Comparison of ENCODE assay signal across 10 cellular contexts in the genomic region with DNA sequence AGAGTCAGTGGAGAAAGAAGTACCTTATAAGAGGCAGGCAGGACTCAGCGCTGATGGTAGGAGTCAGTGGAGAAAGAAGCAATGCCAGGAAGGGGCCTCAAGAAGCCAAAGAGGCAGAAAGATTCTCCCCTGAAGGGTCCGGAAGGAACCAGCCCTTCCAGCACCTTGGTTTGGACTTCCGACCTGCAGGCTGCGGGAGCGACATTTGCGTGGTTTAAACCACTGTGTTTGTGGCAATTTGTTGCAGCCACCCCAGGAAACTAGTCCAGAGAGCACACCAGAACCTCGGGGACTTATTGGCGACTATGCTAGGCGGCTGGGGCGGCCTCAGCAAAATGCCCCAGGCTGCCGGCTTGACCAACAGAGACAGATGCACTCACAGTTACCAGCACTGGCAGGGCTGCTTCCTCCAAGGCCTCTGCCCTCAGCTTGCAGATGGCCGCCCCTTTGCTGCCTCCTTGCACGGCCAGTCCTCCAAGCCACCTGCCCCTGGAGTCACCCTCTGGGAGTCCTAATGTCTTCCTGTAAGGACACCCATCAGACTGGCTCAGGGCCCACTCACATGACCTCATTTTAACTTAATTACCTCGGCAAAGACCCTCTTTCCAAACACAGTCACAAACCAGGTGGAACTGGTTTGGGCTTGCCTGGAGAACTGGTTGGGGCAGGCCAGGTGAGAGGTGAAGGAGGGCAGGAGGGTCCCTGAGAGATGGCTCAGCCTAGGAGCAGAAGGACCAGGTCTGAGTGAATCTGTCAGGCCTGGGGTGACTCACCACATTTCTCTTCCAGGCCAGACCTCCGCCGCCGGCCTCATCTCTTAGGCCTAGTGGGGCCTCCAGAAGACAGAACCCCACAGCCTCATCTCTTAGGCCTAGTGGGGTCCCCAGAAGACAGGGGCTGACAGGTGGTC. TPM values are rescaled to one million over a fixed set of nuclear protein-coding genes. Genes with fewer than 3 reads are reported as not detected.
DNase-seq lines count a peak whose midpoint lies in the region; ATAC-seq, FAIRE-seq and TF ChIP-seq lines count a peak whose summit lies in the region.
"Had no signal": no experiment of that assay in that cellular context is flagged by ENCODE, and none has a peak within 500 bp of the region (broad histone marks: within the 10 kb centered on the region; RNA-seq: fewer than 3 reads in every experiment).

No MANE protein-coding gene starts in this region.

- no peak overlapping the region for H3K9ac ChIP-seq in HepG2 (ENCODE audit: insufficient read depth, low read depth, low read length)

- intact Hi-C loops in left ventricle myocardium inferior (cut with micrococcal nuclease) (no loop called here), left ventricle myocardium superior (cut with micrococcal nuclease) (no loop called here), HepG2 (cut with micrococcal nuclease; ENCODE audit: unreplicated experiment) (no loop called here), aorta (cut with DNase I) (no loop called here), testis (cut with DNase I; ENCODE audit: low total_unique reads) (no loop called here), OCI-LY7 (cut with micrococcal nuclease; ENCODE audit: unreplicated experiment) (no loop called here)

- H3K79me2 ChIP-seq in HepG2 (ENCODE audit: insufficient read depth, low read length) (no peaks in the 10 kb centered on the region), OCI-LY7 (ENCODE audit: insufficient read depth, low read depth, low read length) (no peaks in the 10 kb centered on the region)

- H3K27ac ChIP-seq in left ventricle myocardium inferior (replicated peaks) (no peak overlapping the region), HepG2 (ENCODE audit: extremely low read length, insufficient read depth, low read length) (no peak overlapping the region), aorta (ENCODE audit: low read depth in 1 of 2, low read length in 2 of 2) (peak overlapping the region in 1 of 2 donors; percentile 22), testis (no peak overlapping the region), OCI-LY7 (ENCODE audit: low read depth, low read length, poor library complexity, severe bottlenecking) (no peak overlapping the region)

- H3K27ac Mint-ChIP-seq in T-cell: peak overlapping the region; percentile 52 to 83

- no peaks in the 10 kb centered on the region for H3K27me3 Mint-ChIP-seq in T-cell

- H3K4me3 Mint-ChIP-seq in T-cell: no peak overlapping the region
- H3K4me3 Mint-ChIP-seq: CD14-positive monocyte had no signal

- TF ChIP-seq POLR2A in HepG2 (IDR thresholded peaks at IDR 0.05; ENCODE audit: insufficient read depth in 1 of 2, low read depth in 2 of 2, low read length in 2 of 2): no peak
- no peak for TF ChIP-seq POLR2A in testis (IDR thresholded peaks at IDR 0.05)

- ATAC-seq in left ventricle myocardium superior (no peak), T-cell (replicated peaks in 1 of 4) (no peak), HepG2 (no peak), aorta (ENCODE audit: low FRiP score) (no peak)

- BruUV-seq in HepG2 (replicated peaks; lab: Mats Ljungman, UMichigan) (no TSS peak), OCI-LY7 (replicated peaks; lab: Mats Ljungman, UMichigan) (no TSS peak)

- DNase-seq in left ventricle myocardium inferior (peak; percentile 11), left ventricle myocardium superior (no peak), T-cell (no peak), HepG2 (ENCODE audit: low spot score) (no peak), aorta (peak; percentile 43 to 73), testis (no peak), OCI-M2 (lab: John Stamatoyannopoulos, UW; ENCODE audit: unreplicated experiment) (no peak), OCI-LY7 (ENCODE audit: low spot score) (no peak)
- DNase-seq: activated CD4-positive, alpha-beta T cell treated with anti-CD3 and anti-CD28 coated beads for 1 hour had no signal

- H3K36me3 Mint-ChIP-seq in T-cell: no peaks in the 10 kb centered on the region
- H3K36me3 Mint-ChIP-seq: CD14-positive monocyte had no signal

- H2AFZ ChIP-seq in HepG2 (ENCODE audit: low read length) (no peak overlapping the region), OCI-LY7 (ENCODE audit: low read length) (no peak overlapping the region)

- POLR2A ChIA-PET in T-cell (lab: Charles Lee) (no interaction called here), HepG2 (lab: Yijun Ruan, JAX) (no interaction called here), OCI-LY7 (lab: Charles Lee) (no interaction called here)

- H4K20me1 ChIP-seq in HepG2 (ENCODE audit: insufficient read depth, low read length): no peaks in the 10 kb centered on the region
- no peaks in the 10 kb centered on the region for H4K20me1 ChIP-seq in OCI-LY7 (ENCODE audit: insufficient read depth, low read length)

- 90% methylated on average over 11 of the region's 17 CpGs for WGBS in HepG2 (ENCODE audit: low lambda C conversion rate)
- 92 to 93% methylated on average over 17 of the region's 17 CpGs for WGBS in aorta, 2 donors
- WGBS in testis, 2 donors: 86 to 93% methylated on average over 17 of the region's 17 CpGs

- no peaks in the 10 kb centered on the region for H3K9me3 Mint-ChIP-seq in T-cell
- H3K9me3 Mint-ChIP-seq: CD14-positive monocyte had no signal

- no peak for FAIRE-seq in HepG2 (lab: Jason Lieb, UNC)

- H3K36me3 ChIP-seq in left ventricle myocardium inferior (no peaks in the 10 kb centered on the region), HepG2 (replicated peaks in 1 of 2; ENCODE audit: control insufficient read depth in 1 of 2, insufficient read depth in 2 of 2, low read length in 2 of 2) (no peaks in the 10 kb centered on the region), aorta (ENCODE audit: control insufficient read depth in 1 of 2, insufficient read depth in 2 of 2, low read length in 1 of 2) (no peaks in the 10 kb centered on the region), testis (ENCODE audit: low read depth, missing control alignments) (no peaks in the 10 kb centered on the region), OCI-LY7 (ENCODE audit: insufficient read depth, low read length) (no peaks in the 10 kb centered on the region)

- peaks cover 16% of the 10 kb centered on the region for H3K27me3 ChIP-seq in left ventricle myocardium inferior (ENCODE audit: low read depth)
- no peaks in the 10 kb centered on the region; a peak in 1 of 5 replicates for H3K27me3 ChIP-seq in HepG2 (ENCODE audit: control insufficient read depth in 1 of 2, insufficient read depth in 2 of 2, low read length in 2 of 2)
- H3K27me3 ChIP-seq in aorta (ENCODE audit: control insufficient read depth in 1 of 2, insufficient read depth in 2 of 2, low read length in 1 of 2): no peaks in the 10 kb centered on the region
- no peaks in the 10 kb centered on the region for H3K27me3 ChIP-seq in testis

- H3K4me1 ChIP-seq in left ventricle myocardium inferior: peaks cover 31% of the 10 kb centered on the region
- peaks cover 99% of the 10 kb centered on the region for H3K4me1 ChIP-seq in HepG2 (ENCODE audit: insufficient read depth, low read length)
- H3K4me1 ChIP-seq in aorta (ENCODE audit: control insufficient read depth in 1 of 2, insufficient read depth in 2 of 2, low read length in 2 of 2): peaks cover 2 to 3% of the 10 kb centered on the region in 2 donors
- H3K4me1 ChIP-seq in testis: peaks cover 40% of the 10 kb centered on the region
- peaks cover 7% of the 10 kb centered on the region for H3K4me1 ChIP-seq in OCI-LY7 (ENCODE audit: insufficient read depth, low read length, poor library complexity, severe bottlenecking)

- H3K4me3 ChIP-seq in left ventricle myocardium inferior (no peak overlapping the region), HepG2 (replicated peaks in 1 of 3; ENCODE audit: insufficient read depth in 1 of 3, low read depth in 2 of 3, low read length in 3 of 3) (no peak overlapping the region), aorta (ENCODE audit: low read length in 2 of 2) (no peak overlapping the region), testis (no peak overlapping the region), OCI-LY7 (ENCODE audit: low read depth, low read length, poor library complexity, severe bottlenecking) (no peak overlapping the region)

- in situ Hi-C loops in HepG2 (cut with HindIII; ENCODE audit: extremely low pct_ligation_motif_present, low pct_unique_long_range_greater_than_20kb): no loop called here

- TF ChIP-seq EP300 in HepG2 (IDR thresholded peaks at IDR 0.05; ENCODE audit: low read depth in 2 of 2, low read length in 2 of 2) (no peak), HepG2 (CRISPR knock-in tag; IDR thresholded peaks at IDR 0.05; ENCODE audit: borderline replicate concordance) (no peak)

- H3K4me2 ChIP-seq in HepG2 (ENCODE audit: low read depth, low read length) (no peak overlapping the region), OCI-LY7 (ENCODE audit: low read length) (no peak overlapping the region)

- CTCF ChIA-PET in T-cell (lab: Charles Lee): interaction anchor here in 1 of 2 donors (0.6 kb wide), 1 partner anchor 743 kb away, joined by 6 read pairs; no protein-coding TSS in a partner anchor
- CTCF ChIA-PET in HepG2 (lab: Yijun Ruan, JAX; ENCODE audit: low intra/inter-chr PET ratio, low total read pairs): no interaction called here
- CTCF ChIA-PET in OCI-LY7 (lab: Charles Lee; ENCODE audit: unreplicated experiment): no interaction called here

- H3K9me3 ChIP-seq in left ventricle myocardium inferior (replicated peaks): no peaks in the 10 kb centered on the region
- no peaks in the 10 kb centered on the region for H3K9me3 ChIP-seq in HepG2 (ENCODE audit: low read length)
- no peaks in the 10 kb centered on the region for H3K9me3 ChIP-seq in aorta (ENCODE audit: control insufficient read depth, low read length)
- no peaks in the 10 kb centered on the region for H3K9me3 ChIP-seq in testis
- H3K9me3 ChIP-seq in OCI-LY7 (ENCODE audit: low read length): no peaks in the 10 kb centered on the region

- H3K4me1 Mint-ChIP-seq in T-cell: peaks cover 30 to 39% (median 38%) of the 10 kb centered on the region in 3 donors

- TF ChIP-seq CTCF in left ventricle myocardium inferior (IDR thresholded peaks at IDR 0.05; ENCODE audit: borderline replicate concordance) (no peak), HepG2 (CRISPR knock-in tag; IDR thresholded peaks at IDR 0.05) (no peak), testis (IDR thresholded peaks at IDR 0.05) (no peak), OCI-LY7 (conservative IDR thresholded peaks at IDR 0.05; ENCODE audit: low read length) (no peak)

- TF ChIP-seq RAD21 in HepG2 (CRISPR knock-in tag; IDR thresholded peaks at IDR 0.05): no peak

- no peaks in the 10 kb centered on the region for H3K9me2 ChIP-seq in OCI-LY7 (ENCODE audit: insufficient read depth, low read length)

RNA-seq across cellular contexts. Expression of gene CALML3, which starts 26.1 kb away (rescaled TPM):
- total RNA-seq in left ventricle myocardium inferior: not detected
- total RNA-seq in left ventricle myocardium superior: not detected
- not detected for total RNA-seq in T-cell
- not detected in 2 replicates for total RNA-seq in HepG2 (2016; rRNA removed; fragmentation: Illumina TruSeq; extraction: Trizol)
- total RNA-seq in HepG2 (2016; cell fraction: cytosol; rRNA removed; fragmentation: Illumina TruSeq; extraction: Trizol; ENCODE audit: low read depth): not detected in 2 replicates
- not detected in 2 replicates for total RNA-seq in HepG2 (2016; cell fraction: insoluble cytoplasmic fraction; rRNA removed; fragmentation: Illumina TruSeq; extraction: Trizol)
- total RNA-seq in HepG2 (2016; cell fraction: membrane; rRNA removed; fragmentation: Illumina TruSeq; extraction: Trizol): not detected in 2 replicates
- total RNA-seq in HepG2 (2016; cell fraction: nucleus; rRNA removed; fragmentation: Illumina TruSeq; extraction: Trizol): not detected in 2 replicates
- polyA plus RNA-seq in HepG2 (2011; rRNA removed): not detected in 2 replicates
- polyA plus RNA-seq in HepG2 (2011; cell fraction: cytosol; rRNA removed): not detected in 2 replicates
- polyA plus RNA-seq in HepG2 (2011; cell fraction: nucleus; rRNA removed): not detected in 2 replicates
- not detected in 2 replicates for polyA plus RNA-seq in HepG2 (2012)
- polyA plus RNA-seq in HepG2 (2016; cell fraction: cytosol; fragmentation: Illumina TruSeq; extraction: Trizol; ENCODE audit: low read depth): not detected in 2 replicates
- not detected in 2 replicates for polyA plus RNA-seq in HepG2 (2016; cell fraction: insoluble cytoplasmic fraction; fragmentation: Illumina TruSeq; extraction: Trizol; ENCODE audit: low read depth)
- not detected in 2 replicates for polyA plus RNA-seq in HepG2 (2016; cell fraction: membrane; fragmentation: Illumina TruSeq; extraction: Trizol; ENCODE audit: low read depth)
- polyA plus RNA-seq in HepG2 (2016; cell fraction: nucleus; fragmentation: Illumina TruSeq; extraction: Trizol; ENCODE audit: insufficient read depth, low read depth): not detected in 2 replicates
- not detected in 2 replicates for polyA minus RNA-seq in HepG2 (2011; rRNA and poly(A)+ RNA removed; ENCODE audit: low replicate concordance)
- polyA minus RNA-seq in HepG2 (2011; cell fraction: cytosol; rRNA and poly(A)+ RNA removed): not detected in 2 replicates
- not detected in 2 replicates for polyA minus RNA-seq in HepG2 (2011; cell fraction: nucleus; rRNA and poly(A)+ RNA removed)
- total RNA-seq in aorta: not detected
- under 1 TPM; 0.10 to 0.13 TPM for polyA plus RNA-seq in aorta
- under 1 TPM; 0.19 to 0.63 TPM for total RNA-seq in testis
- 1.5 TPM for polyA plus RNA-seq in testis (ENCODE audit: insufficient read depth, low read depth, low replicate concordance)
- total RNA-seq in OCI-LY7 (2014; rRNA removed; shearing (Covaris generic)): not detected in 2 replicates
- not detected in 2 replicates for total RNA-seq in OCI-LY7 (2022)
- polyA plus RNA-seq: CD14-positive monocyte had no signal

RNA-seq across cellular contexts. Expression of gene CALML5, which starts 51.5 kb away (rescaled TPM):
- total RNA-seq in left ventricle myocardium inferior: not detected
- not detected for total RNA-seq in left ventricle myocardium superior
- not detected for total RNA-seq in T-cell
- not detected in 2 replicates for total RNA-seq in HepG2 (2016; rRNA removed; fragmentation: Illumina TruSeq; extraction: Trizol)
- total RNA-seq in HepG2 (2016; cell fraction: cytosol; rRNA removed; fragmentation: Illumina TruSeq; extraction: Trizol; ENCODE audit: low read depth): not detected in 2 replicates
- total RNA-seq in HepG2 (2016; cell fraction: insoluble cytoplasmic fraction; rRNA removed; fragmentation: Illumina TruSeq; extraction: Trizol): not detected in 2 replicates
- total RNA-seq in HepG2 (2016; cell fraction: membrane; rRNA removed; fragmentation: Illumina TruSeq; extraction: Trizol): not detected in 2 replicates
- not detected in 2 replicates for total RNA-seq in HepG2 (2016; cell fraction: nucleus; rRNA removed; fragmentation: Illumina TruSeq; extraction: Trizol)
- not detected in 2 replicates for polyA plus RNA-seq in HepG2 (2011; rRNA removed)
- not detected in 2 replicates for polyA plus RNA-seq in HepG2 (2011; cell fraction: cytosol; rRNA removed)
- not detected in 2 replicates for polyA plus RNA-seq in HepG2 (2011; cell fraction: nucleus; rRNA removed)
- polyA plus RNA-seq in HepG2 (2012): not detected in 2 replicates
- polyA plus RNA-seq in HepG2 (2016; cell fraction: cytosol; fragmentation: Illumina TruSeq; extraction: Trizol; ENCODE audit: low read depth): not detected in 2 replicates
- not detected in 2 replicates for polyA plus RNA-seq in HepG2 (2016; cell fraction: insoluble cytoplasmic fraction; fragmentation: Illumina TruSeq; extraction: Trizol; ENCODE audit: low read depth)
- not detected in 2 replicates for polyA plus RNA-seq in HepG2 (2016; cell fraction: membrane; fragmentation: Illumina TruSeq; extraction: Trizol; ENCODE audit: low read depth)
- polyA plus RNA-seq in HepG2 (2016; cell fraction: nucleus; fragmentation: Illumina TruSeq; extraction: Trizol; ENCODE audit: insufficient read depth, low read depth): not detected in 2 replicates
- polyA minus RNA-seq in HepG2 (2011; rRNA and poly(A)+ RNA removed; ENCODE audit: low replicate concordance): not detected in 2 replicates
- polyA minus RNA-seq in HepG2 (2011; cell fraction: cytosol; rRNA and poly(A)+ RNA removed): not detected in 2 replicates
- polyA minus RNA-seq in HepG2 (2011; cell fraction: nucleus; rRNA and poly(A)+ RNA removed): not detected in 2 replicates
- total RNA-seq in aorta: not detected
- not detected for polyA plus RNA-seq in aorta
- under 1 TPM in 1 of 2 donors, not detected in 1; 0.50 TPM for total RNA-seq in testis
- not detected for polyA plus RNA-seq in testis (ENCODE audit: insufficient read depth, low read depth, low replicate concordance)
- not detected in 2 replicates for total RNA-seq in OCI-LY7 (2014; rRNA removed; shearing (Covaris generic))
- not detected in 2 replicates for total RNA-seq in OCI-LY7 (2022)
- polyA plus RNA-seq: CD14-positive monocyte had no signal

Comparison
In these comparisons a context has a peak if more than half of its experiments do, and no peak if none do; other contexts are left out.
1. DNase-seq: peak in left ventricle myocardium inferior (single experiment) and aorta (2 of 2); none in left ventricle myocardium superior (single experiment), T-cell (0 of 34), HepG2 (single experiment), testis (single experiment), OCI-M2 (single experiment) and OCI-LY7 (single experiment).